ENCODE assay signal across 1 cellular context in genomic region chr2:187618813-187619212, GRCh38.
TF ChIP-seq lines count a peak whose summit lies in the region.

No MANE protein-coding gene starts in this region.

TF ChIP-seq in GM23338, 12 proteins besides CTCF, POLR2A, EP300 and RAD21 (continued from another document):
- peak; percentile 64 for TF ChIP-seq ZNF462 (CRISPR knock-in tag; IDR thresholded peaks at IDR 0.05)
